16 cellular contexts compared by ENCODE assay signal in the genomic region with DNA sequence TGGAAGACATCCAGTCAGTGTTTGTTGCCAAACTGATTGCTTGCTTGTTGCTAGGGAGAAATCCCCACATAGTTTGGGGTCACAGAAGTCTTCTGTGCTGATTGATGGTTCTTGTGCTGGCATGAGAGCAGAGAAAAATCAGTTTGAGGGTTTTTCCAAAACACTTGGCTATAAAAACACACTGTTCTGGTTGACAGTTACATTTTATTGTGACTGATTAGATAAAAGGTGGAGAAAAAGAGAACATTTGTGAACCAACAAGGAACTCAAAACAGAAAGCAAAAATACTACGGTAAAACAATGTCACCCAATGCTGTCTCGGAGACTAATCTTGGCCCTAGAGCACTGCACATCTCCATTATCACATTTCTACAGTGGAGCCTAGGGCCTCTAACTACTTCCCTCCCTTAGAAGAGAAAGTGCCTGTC. TPM values are rescaled to one million over a fixed set of nuclear protein-coding genes. Genes with fewer than 3 reads are reported as not detected.
A peak's percentile ranks its signal among the peaks of the same experiment; 100 is the strongest.
DNase-seq lines count a peak whose midpoint lies in the region; ATAC-seq and TF ChIP-seq lines count a peak whose summit lies in the region.
"Had no signal": no experiment of that assay in that cellular context is flagged by ENCODE, and none has a peak within 500 bp of the region (broad histone marks: within the 10 kb centered on the region; RNA-seq: fewer than 3 reads in every experiment).

No MANE protein-coding gene starts in this region.

- H3K36me3 ChIP-seq in left ventricle myocardium inferior (no peaks in the 10 kb centered on the region), adrenal gland (replicated peaks in 1 of 2) (no peaks in the 10 kb centered on the region)
- H3K36me3 ChIP-seq: breast epithelium, gastroesophageal sphincter had no signal

- H3K27ac Mint-ChIP-seq in activated naive CD8-positive, alpha-beta T cell treated with anti-CD3 and anti-CD28 coated beads, Interleukin-2, amount 10 ng/mL, durations not matched to agents 7 days and 5 days, result peak overlapping the region; percentile 27
- H3K27ac Mint-ChIP-seq in type B pancreatic cell (peak overlapping the region; percentile 33), osteocyte (ENCODE audit: unreplicated experiment) (no peak overlapping the region)

- intact Hi-C loops in right cardiac atrium (cut with DNase I), result no loop called here
- intact Hi-C loops in left ventricle myocardium inferior (cut with micrococcal nuclease), result no loop called here
- intact Hi-C loops in adrenal gland (cut with DNase I), result no loop called here

- H3K4me1 ChIP-seq in right cardiac atrium (ENCODE audit: control insufficient read depth, insufficient read depth, low read length) (no peaks in the 10 kb centered on the region), left ventricle myocardium inferior (peaks cover 6% of the 10 kb centered on the region), adrenal gland (replicated peaks in 1 of 2) (no peaks in the 10 kb centered on the region)
- H3K4me1 ChIP-seq: breast epithelium had no signal

- no peak overlapping the region for H3K4me3 ChIP-seq in right cardiac atrium (ENCODE audit: low read length)
- H3K4me3 ChIP-seq in left ventricle myocardium inferior, result no peak overlapping the region
- H3K4me3 ChIP-seq in adrenal gland, result no peak overlapping the region
- H3K4me3 ChIP-seq: breast epithelium, gastroesophageal sphincter had no signal

- no peaks in the 10 kb centered on the region for H3K9me3 Mint-ChIP-seq in activated naive CD8-positive, alpha-beta T cell treated with anti-CD3 and anti-CD28 coated beads, Interleukin-2, amount 10 ng/mL, durations not matched to agents 7 days and 5 days
- no peaks in the 10 kb centered on the region for H3K9me3 Mint-ChIP-seq in type B pancreatic cell
- H3K9me3 Mint-ChIP-seq in osteocyte (ENCODE audit: unreplicated experiment), result no peaks in the 10 kb centered on the region

- H3K9me3 ChIP-seq in right cardiac atrium (ENCODE audit: control insufficient read depth, low read length), result no peaks in the 10 kb centered on the region
- H3K9me3 ChIP-seq in left ventricle myocardium inferior (replicated peaks), result no peaks in the 10 kb centered on the region
- no peaks in the 10 kb centered on the region for H3K9me3 ChIP-seq in adrenal gland (replicated peaks in 1 of 3)
- H3K9me3 ChIP-seq: breast epithelium, gastroesophageal sphincter had no signal

- H3K27me3 ChIP-seq in right cardiac atrium (ENCODE audit: control insufficient read depth, insufficient read depth) (no peaks in the 10 kb centered on the region), left ventricle myocardium inferior (ENCODE audit: low read depth) (no peaks in the 10 kb centered on the region), adrenal gland (no peaks in the 10 kb centered on the region)
- H3K27me3 ChIP-seq: breast epithelium, gastroesophageal sphincter had no signal

- POLR2A ChIA-PET in activated naive CD8-positive, alpha-beta T cell treated with anti-CD3 and anti-CD28 coated beads, Interleukin-2, amount 10 ng/mL, durations not matched to agents 7 days and 5 days (lab: Charles Lee), result no interaction called here

- TF ChIP-seq CTCF in left ventricle myocardium inferior (IDR thresholded peaks at IDR 0.05; ENCODE audit: borderline replicate concordance), result no peak
- TF ChIP-seq CTCF in type B pancreatic cell (conservative IDR thresholded peaks at IDR 0.05), result no peak
- TF ChIP-seq CTCF in adrenal gland (IDR thresholded peaks at IDR 0.05), result no peak
- TF ChIP-seq CTCF in osteocyte (IDR thresholded peaks at IDR 0.05), result no peak

- peaks cover 7% of the 10 kb centered on the region for H3K36me3 Mint-ChIP-seq in activated naive CD8-positive, alpha-beta T cell treated with anti-CD3 and anti-CD28 coated beads, Interleukin-2, amount 10 ng/mL, durations not matched to agents 7 days and 5 days
- H3K36me3 Mint-ChIP-seq in type B pancreatic cell, result peaks cover 5% of the 10 kb centered on the region
- H3K36me3 Mint-ChIP-seq in osteocyte (ENCODE audit: unreplicated experiment), result no peaks in the 10 kb centered on the region

- TF ChIP-seq POLR2A in adrenal gland (IDR thresholded peaks at IDR 0.05), result no peak

- H3K4me3 Mint-ChIP-seq in activated naive CD8-positive, alpha-beta T cell treated with anti-CD3 and anti-CD28 coated beads, Interleukin-2, amount 10 ng/mL, durations not matched to agents 7 days and 5 days, result peak overlapping the region; percentile 42
- peak overlapping the region; percentile 29 for H3K4me3 Mint-ChIP-seq in type B pancreatic cell
- H3K4me3 Mint-ChIP-seq in osteocyte (ENCODE audit: unreplicated experiment), result no peak overlapping the region

- no peaks in the 10 kb centered on the region for H3K27me3 Mint-ChIP-seq in activated naive CD8-positive, alpha-beta T cell treated with anti-CD3 and anti-CD28 coated beads, Interleukin-2, amount 10 ng/mL, durations not matched to agents 7 days and 5 days
- no peaks in the 10 kb centered on the region for H3K27me3 Mint-ChIP-seq in type B pancreatic cell
- H3K27me3 Mint-ChIP-seq in osteocyte (ENCODE audit: unreplicated experiment), result no peaks in the 10 kb centered on the region

- H3K4me1 Mint-ChIP-seq in activated naive CD8-positive, alpha-beta T cell treated with anti-CD3 and anti-CD28 coated beads, Interleukin-2, amount 10 ng/mL, durations not matched to agents 7 days and 5 days, result peaks cover 5% of the 10 kb centered on the region
- H3K4me1 Mint-ChIP-seq in type B pancreatic cell (ENCODE audit: unreplicated experiment) (peaks cover 7% of the 10 kb centered on the region), osteocyte (ENCODE audit: unreplicated experiment) (no peaks in the 10 kb centered on the region)

- peak; percentile 51 to 55 for ATAC-seq in right cardiac atrium
- no peak for ATAC-seq in activated naive CD8-positive, alpha-beta T cell treated with anti-CD3 and anti-CD28 coated beads, Interleukin-2, amount 10 ng/mL, durations not matched to agents 7 days and 5 days (ENCODE audit: low read depth)
- ATAC-seq in GM21619 (IDR thresholded peaks at IDR 0.05; ENCODE audit: unreplicated experiment), result no peak
- ATAC-seq: gastroesophageal sphincter had no signal

- no peak for DNase-seq in right cardiac atrium
- no peak for DNase-seq in left ventricle myocardium inferior
- DNase-seq in activated naive CD8-positive, alpha-beta T cell treated with anti-CD3 and anti-CD28 coated beads, Interleukin-2, amount 10 ng/mL, durations not matched to agents 7 days and 5 days, result no peak
- peak; percentile 25 to 76 for DNase-seq in lung microvascular endothelial cell (ENCODE audit: low read depth in 2 of 2)
- DNase-seq in type B pancreatic cell (ENCODE audit: extremely low spot score, unreplicated experiment), result no peak
- DNase-seq in adrenal gland, result no peak
- no peak for DNase-seq in osteocyte (ENCODE audit: extremely low spot score, unreplicated experiment)
- DNase-seq: activated CD4-positive, alpha-beta T cell treated with anti-CD3 and anti-CD28 coated beads, Interleukin-2, amount 50 U/mL, for 1 hour; effector memory CD4-positive, alpha-beta T cell; NCI-H146; NCI-H345; substantia nigra had no signal

- WGBS in right cardiac atrium, result 40% methylated on average over 2 of the region's 2 CpGs
- 48 to 67% (median 61%) methylated on average over 2 of the region's 2 CpGs for WGBS in adrenal gland, 4 donors

- no peak overlapping the region for H3K27ac ChIP-seq in right cardiac atrium (ENCODE audit: low read length)
- no peak overlapping the region for H3K27ac ChIP-seq in left ventricle myocardium inferior (replicated peaks)
- no peak overlapping the region for H3K27ac ChIP-seq in adrenal gland
- H3K27ac ChIP-seq: KMS-11 had no signal

RNA-seq across cellular contexts. Expression of a gene that starts 14.4 kb away (rescaled TPM):
- total RNA-seq in right cardiac atrium (100 to 1,000 TPM; 657 to 718 (median 693) TPM), left ventricle myocardium inferior (760 TPM), lung microvascular endothelial cell (647 and 657 TPM in 2 replicates), type B pancreatic cell (ENCODE audit: low replicate concordance) (1,043 and 1,092 TPM in 2 replicates), adrenal gland (1,000 to 10,000 TPM in 1 of 8 donors, 100 to 1,000 TPM in 7; 392 to 1,049 (median 667) TPM), osteocyte (966 and 977 TPM in 2 replicates)
- polyA plus RNA-seq in right cardiac atrium (266 TPM), adrenal gland (1,000 to 10,000 TPM in 1 of 3 donors, 100 to 1,000 TPM in 2; 114 to 1,085 (median 156) TPM)
- total RNA-seq in activated naive CD8-positive, alpha-beta T cell treated with anti-CD3 and anti-CD28 coated beads, Interleukin-2, amount 10 ng/mL, durations not matched to agents 7 days and 5 days, result 100 to 1,000 TPM; 586 to 630 TPM

RNA-seq across cellular contexts. Expression of a gene that starts 34.7 kb away (rescaled TPM):
- 10 to 100 TPM; 40.6 to 46.7 (median 44.2) TPM for total RNA-seq in right cardiac atrium
- polyA plus RNA-seq in right cardiac atrium, result 23.8 TPM
- total RNA-seq in left ventricle myocardium inferior, result 41.6 TPM
- 10 to 100 TPM; 69.7 to 72.0 TPM for total RNA-seq in activated naive CD8-positive, alpha-beta T cell treated with anti-CD3 and anti-CD28 coated beads, Interleukin-2, amount 10 ng/mL, durations not matched to agents 7 days and 5 days
- total RNA-seq in lung microvascular endothelial cell, result 7.4 and 9.3 TPM in 2 replicates
- total RNA-seq in type B pancreatic cell (ENCODE audit: low replicate concordance), result 54.6 and 88.0 TPM in 2 replicates
- total RNA-seq in adrenal gland, result 10 to 100 TPM; 12.3 to 36.5 (median 24.4) TPM
- 10 to 100 TPM; 35.8 to 53.3 (median 36.8) TPM for polyA plus RNA-seq in adrenal gland
- total RNA-seq in osteocyte, result 48.0 and 48.6 TPM in 2 replicates

Comparison
In these comparisons a context has a peak if more than half of its experiments do, and no peak if none do; other contexts are left out.
1. ATAC-seq: peak in right cardiac atrium (2 of 2); none in activated naive CD8-positive, alpha-beta T cell treated with anti-CD3 and anti-CD28 coated beads, Interleukin-2, amount 10 ng/mL, durations not matched to agents 7 days and 5 days (single experiment) and GM21619 (single experiment).
2. DNase-seq: peak in lung microvascular endothelial cell (2 of 2); none in right cardiac atrium (0 of 3), left ventricle myocardium inferior (single experiment), activated naive CD8-positive, alpha-beta T cell treated with anti-CD3 and anti-CD28 coated beads, Interleukin-2, amount 10 ng/mL, durations not matched to agents 7 days and 5 days (single experiment), type B pancreatic cell (single experiment), adrenal gland (0 of 7) and osteocyte (single experiment).